In the genomic region with DNA sequence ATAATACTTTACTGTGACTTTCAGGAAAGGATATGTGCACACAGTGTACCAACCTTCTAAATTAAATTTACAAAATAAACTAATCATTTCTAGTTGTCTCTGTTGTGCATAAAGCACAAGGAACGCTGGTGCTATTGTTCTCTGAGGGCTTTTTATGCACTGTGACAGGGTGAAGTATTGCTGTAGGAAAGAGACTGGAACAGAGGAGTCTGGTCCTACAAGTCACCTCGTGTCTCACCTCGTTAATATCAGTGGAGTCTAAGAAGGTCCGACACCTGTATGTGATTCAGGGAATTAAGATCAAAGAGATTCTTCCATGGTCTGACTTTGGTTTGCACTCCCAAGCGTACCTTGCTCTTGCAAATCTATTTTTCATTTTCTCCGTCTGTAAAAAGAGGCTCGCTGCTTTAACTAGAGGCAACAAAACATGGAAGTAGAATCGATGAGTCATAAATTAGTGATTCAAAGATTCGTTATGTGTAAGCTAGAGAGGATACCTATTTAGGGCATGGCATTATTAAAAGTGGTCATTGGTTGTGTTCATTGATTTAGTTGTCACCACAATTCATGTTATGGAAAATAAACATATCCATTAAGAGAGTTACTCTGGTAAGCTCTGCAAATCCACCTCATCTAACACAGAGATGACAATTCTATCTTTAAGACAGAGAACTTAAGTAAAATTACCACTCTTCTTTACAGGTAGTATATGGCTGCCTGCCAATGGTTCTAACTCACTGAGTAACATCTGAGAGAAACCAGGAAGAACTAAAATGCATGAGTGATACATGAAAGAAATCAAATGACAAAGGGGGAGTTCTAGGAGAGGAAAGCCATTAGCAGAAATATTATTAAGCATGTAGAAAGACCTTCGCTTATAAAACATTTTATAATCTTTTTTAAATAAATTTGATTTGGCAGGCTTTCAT, we compare ENCODE assay signal across 1 cellular context.
TF ChIP-seq lines count a peak whose summit lies in the region.

No MANE protein-coding gene starts in this region.

TF ChIP-seq in GM23338, 12 proteins besides CTCF, POLR2A, EP300 and RAD21:
- TF ChIP-seq, protein P1, sequence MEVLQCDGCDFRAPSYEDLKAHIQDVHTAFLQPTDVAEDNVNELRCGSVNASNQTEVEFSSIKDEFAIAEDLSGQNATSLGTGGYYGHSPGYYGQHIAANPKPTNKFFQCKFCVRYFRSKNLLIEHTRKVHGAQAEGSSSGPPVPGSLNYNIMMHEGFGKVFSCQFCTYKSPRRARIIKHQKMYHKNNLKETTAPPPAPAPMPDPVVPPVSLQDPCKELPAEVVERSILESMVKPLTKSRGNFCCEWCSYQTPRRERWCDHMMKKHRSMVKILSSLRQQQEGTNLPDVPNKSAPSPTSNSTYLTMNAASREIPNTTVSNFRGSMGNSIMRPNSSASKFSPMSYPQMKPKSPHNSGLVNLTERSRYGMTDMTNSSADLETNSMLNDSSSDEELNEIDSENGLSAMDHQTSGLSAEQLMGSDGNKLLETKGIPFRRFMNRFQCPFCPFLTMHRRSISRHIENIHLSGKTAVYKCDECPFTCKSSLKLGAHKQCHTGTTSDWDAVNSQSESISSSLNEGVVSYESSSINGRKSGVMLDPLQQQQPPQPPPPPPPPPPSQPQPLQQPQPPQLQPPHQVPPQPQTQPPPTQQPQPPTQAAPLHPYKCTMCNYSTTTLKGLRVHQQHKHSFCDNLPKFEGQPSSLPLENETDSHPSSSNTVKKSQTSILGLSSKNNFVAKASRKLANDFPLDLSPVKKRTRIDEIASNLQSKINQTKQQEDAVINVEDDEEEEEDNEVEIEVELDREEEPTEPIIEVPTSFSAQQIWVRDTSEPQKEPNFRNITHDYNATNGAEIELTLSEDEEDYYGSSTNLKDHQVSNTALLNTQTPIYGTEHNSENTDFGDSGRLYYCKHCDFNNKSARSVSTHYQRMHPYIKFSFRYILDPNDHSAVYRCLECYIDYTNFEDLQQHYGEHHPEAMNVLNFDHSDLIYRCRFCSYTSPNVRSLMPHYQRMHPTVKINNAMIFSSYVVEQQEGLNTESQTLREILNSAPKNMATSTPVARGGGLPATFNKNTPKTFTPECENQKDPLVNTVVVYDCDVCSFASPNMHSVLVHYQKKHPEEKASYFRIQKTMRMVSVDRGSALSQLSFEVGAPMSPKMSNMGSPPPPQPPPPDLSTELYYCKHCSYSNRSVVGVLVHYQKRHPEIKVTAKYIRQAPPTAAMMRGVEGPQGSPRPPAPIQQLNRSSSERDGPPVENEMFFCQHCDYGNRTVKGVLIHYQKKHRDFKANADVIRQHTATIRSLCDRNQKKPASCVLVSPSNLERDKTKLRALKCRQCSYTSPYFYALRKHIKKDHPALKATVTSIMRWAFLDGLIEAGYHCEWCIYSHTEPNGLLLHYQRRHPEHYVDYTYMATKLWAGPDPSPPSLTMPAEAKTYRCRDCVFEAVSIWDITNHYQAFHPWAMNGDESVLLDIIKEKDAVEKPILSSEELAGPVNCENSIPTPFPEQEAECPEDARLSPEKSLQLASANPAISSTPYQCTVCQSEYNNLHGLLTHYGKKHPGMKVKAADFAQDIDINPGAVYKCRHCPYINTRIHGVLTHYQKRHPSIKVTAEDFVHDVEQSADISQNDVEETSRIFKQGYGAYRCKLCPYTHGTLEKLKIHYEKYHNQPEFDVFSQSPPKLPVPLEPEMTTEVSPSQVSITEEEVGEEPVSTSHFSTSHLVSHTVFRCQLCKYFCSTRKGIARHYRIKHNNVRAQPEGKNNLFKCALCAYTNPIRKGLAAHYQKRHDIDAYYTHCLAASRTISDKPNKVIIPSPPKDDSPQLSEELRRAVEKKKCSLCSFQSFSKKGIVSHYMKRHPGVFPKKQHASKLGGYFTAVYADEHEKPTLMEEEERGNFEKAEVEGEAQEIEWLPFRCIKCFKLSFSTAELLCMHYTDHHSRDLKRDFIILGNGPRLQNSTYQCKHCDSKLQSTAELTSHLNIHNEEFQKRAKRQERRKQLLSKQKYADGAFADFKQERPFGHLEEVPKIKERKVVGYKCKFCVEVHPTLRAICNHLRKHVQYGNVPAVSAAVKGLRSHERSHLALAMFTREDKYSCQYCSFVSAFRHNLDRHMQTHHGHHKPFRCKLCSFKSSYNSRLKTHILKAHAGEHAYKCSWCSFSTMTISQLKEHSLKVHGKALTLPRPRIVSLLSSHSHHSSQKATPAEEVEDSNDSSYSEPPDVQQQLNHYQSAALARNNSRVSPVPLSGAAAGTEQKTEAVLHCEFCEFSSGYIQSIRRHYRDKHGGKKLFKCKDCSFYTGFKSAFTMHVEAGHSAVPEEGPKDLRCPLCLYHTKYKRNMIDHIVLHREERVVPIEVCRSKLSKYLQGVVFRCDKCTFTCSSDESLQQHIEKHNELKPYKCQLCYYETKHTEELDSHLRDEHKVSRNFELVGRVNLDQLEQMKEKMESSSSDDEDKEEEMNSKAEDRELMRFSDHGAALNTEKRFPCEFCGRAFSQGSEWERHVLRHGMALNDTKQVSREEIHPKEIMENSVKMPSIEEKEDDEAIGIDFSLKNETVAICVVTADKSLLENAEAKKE (CRISPR knock-in tag; IDR thresholded peaks at IDR 0.05): no peak
- no peak for TF ChIP-seq ZNF114 (CRISPR knock-in tag; IDR thresholded peaks at IDR 0.05)
- no peak for TF ChIP-seq EZH2 (IDR thresholded peaks at IDR 0.05; ENCODE audit: low read depth, unreplicated experiment)
- no peak for TF ChIP-seq STAT1 (IDR thresholded peaks at IDR 0.05; ENCODE audit: unreplicated experiment)
- TF ChIP-seq POLR2AphosphoS5 (IDR thresholded peaks at IDR 0.05; ENCODE audit: low read depth): no peak
- TF ChIP-seq, protein P2, sequence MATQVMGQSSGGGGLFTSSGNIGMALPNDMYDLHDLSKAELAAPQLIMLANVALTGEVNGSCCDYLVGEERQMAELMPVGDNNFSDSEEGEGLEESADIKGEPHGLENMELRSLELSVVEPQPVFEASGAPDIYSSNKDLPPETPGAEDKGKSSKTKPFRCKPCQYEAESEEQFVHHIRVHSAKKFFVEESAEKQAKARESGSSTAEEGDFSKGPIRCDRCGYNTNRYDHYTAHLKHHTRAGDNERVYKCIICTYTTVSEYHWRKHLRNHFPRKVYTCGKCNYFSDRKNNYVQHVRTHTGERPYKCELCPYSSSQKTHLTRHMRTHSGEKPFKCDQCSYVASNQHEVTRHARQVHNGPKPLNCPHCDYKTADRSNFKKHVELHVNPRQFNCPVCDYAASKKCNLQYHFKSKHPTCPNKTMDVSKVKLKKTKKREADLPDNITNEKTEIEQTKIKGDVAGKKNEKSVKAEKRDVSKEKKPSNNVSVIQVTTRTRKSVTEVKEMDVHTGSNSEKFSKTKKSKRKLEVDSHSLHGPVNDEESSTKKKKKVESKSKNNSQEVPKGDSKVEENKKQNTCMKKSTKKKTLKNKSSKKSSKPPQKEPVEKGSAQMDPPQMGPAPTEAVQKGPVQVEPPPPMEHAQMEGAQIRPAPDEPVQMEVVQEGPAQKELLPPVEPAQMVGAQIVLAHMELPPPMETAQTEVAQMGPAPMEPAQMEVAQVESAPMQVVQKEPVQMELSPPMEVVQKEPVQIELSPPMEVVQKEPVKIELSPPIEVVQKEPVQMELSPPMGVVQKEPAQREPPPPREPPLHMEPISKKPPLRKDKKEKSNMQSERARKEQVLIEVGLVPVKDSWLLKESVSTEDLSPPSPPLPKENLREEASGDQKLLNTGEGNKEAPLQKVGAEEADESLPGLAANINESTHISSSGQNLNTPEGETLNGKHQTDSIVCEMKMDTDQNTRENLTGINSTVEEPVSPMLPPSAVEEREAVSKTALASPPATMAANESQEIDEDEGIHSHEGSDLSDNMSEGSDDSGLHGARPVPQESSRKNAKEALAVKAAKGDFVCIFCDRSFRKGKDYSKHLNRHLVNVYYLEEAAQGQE (IDR thresholded peaks at IDR 0.05; ENCODE audit: unreplicated experiment): no peak
- TF ChIP-seq EZH2phosphoT487 (IDR thresholded peaks at IDR 0.05; ENCODE audit: unreplicated experiment): no peak
- TF ChIP-seq, protein P3, sequence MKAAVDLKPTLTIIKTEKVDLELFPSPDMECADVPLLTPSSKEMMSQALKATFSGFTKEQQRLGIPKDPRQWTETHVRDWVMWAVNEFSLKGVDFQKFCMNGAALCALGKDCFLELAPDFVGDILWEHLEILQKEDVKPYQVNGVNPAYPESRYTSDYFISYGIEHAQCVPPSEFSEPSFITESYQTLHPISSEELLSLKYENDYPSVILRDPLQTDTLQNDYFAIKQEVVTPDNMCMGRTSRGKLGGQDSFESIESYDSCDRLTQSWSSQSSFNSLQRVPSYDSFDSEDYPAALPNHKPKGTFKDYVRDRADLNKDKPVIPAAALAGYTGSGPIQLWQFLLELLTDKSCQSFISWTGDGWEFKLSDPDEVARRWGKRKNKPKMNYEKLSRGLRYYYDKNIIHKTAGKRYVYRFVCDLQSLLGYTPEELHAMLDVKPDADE (IDR thresholded peaks at IDR 0.05): no peak
- TF ChIP-seq NANOG (IDR thresholded peaks at IDR 0.05; ENCODE audit: borderline replicate concordance): no peak
- no peak for TF ChIP-seq JUNB (IDR thresholded peaks at IDR 0.05; ENCODE audit: unreplicated experiment)
- TF ChIP-seq ZNF331 (CRISPR knock-in tag; IDR thresholded peaks at IDR 0.05; ENCODE audit: low read depth): no peak
- no peak for TF ChIP-seq CREB1 (CRISPR knock-in tag; IDR thresholded peaks at IDR 0.05; ENCODE audit: low read depth)
TF ChIP-seq in GM23338: peak in this region for 0.
